In the genomic region with DNA sequence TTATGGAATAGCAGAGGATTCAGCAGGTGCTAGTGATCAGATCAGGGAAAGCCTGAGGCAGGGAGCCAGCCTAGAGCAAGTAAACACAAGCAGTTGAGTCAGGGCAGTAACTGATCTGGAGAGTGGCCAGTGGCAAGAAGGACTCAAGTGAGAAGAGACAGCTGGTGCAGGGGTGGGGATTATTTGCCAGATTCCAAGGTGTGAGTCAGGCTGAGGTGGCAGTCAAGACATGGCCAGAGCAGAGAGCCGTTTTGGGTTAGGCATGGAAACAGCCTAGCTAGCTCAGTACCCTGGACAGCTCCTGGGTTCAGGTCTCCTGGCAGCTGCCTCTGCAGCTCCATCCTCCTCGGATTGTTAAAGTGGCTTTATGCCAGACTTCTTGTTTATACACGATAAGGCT, we compare ENCODE assay signal across 1 cellular context.
TF ChIP-seq lines count a peak whose summit lies in the region.

No MANE protein-coding gene starts in this region.

TF ChIP-seq in A549, 52 proteins besides CTCF, POLR2A, EP300 and RAD21 (continued from another document):
- TF ChIP-seq, protein P1, sequence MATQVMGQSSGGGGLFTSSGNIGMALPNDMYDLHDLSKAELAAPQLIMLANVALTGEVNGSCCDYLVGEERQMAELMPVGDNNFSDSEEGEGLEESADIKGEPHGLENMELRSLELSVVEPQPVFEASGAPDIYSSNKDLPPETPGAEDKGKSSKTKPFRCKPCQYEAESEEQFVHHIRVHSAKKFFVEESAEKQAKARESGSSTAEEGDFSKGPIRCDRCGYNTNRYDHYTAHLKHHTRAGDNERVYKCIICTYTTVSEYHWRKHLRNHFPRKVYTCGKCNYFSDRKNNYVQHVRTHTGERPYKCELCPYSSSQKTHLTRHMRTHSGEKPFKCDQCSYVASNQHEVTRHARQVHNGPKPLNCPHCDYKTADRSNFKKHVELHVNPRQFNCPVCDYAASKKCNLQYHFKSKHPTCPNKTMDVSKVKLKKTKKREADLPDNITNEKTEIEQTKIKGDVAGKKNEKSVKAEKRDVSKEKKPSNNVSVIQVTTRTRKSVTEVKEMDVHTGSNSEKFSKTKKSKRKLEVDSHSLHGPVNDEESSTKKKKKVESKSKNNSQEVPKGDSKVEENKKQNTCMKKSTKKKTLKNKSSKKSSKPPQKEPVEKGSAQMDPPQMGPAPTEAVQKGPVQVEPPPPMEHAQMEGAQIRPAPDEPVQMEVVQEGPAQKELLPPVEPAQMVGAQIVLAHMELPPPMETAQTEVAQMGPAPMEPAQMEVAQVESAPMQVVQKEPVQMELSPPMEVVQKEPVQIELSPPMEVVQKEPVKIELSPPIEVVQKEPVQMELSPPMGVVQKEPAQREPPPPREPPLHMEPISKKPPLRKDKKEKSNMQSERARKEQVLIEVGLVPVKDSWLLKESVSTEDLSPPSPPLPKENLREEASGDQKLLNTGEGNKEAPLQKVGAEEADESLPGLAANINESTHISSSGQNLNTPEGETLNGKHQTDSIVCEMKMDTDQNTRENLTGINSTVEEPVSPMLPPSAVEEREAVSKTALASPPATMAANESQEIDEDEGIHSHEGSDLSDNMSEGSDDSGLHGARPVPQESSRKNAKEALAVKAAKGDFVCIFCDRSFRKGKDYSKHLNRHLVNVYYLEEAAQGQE (IDR thresholded peaks at IDR 0.05) = peak; percentile 94
- TF ChIP-seq NPAS2 (CRISPR knock-in tag; IDR thresholded peaks at IDR 0.05; ENCODE audit: borderline replicate concordance) (no peak), KDM1A (IDR thresholded peaks at IDR 0.05; ENCODE audit: low read depth) (no peak), CHD2 (IDR thresholded peaks at IDR 0.05; ENCODE audit: low read length, partially characterized antibody) (no peak), ZNF302 (CRISPR knock-in tag; IDR thresholded peaks at IDR 0.05) (no peak), POLR2AphosphoS2 (conservative IDR thresholded peaks at IDR 0.05; ENCODE audit: low read length) (no peak), FOSB (CRISPR knock-in tag; IDR thresholded peaks at IDR 0.05) (no peak), MYC (IDR thresholded peaks at IDR 0.05; ENCODE audit: borderline replicate concordance, low read length) (no peak)
- TF ChIP-seq, protein P2, sequence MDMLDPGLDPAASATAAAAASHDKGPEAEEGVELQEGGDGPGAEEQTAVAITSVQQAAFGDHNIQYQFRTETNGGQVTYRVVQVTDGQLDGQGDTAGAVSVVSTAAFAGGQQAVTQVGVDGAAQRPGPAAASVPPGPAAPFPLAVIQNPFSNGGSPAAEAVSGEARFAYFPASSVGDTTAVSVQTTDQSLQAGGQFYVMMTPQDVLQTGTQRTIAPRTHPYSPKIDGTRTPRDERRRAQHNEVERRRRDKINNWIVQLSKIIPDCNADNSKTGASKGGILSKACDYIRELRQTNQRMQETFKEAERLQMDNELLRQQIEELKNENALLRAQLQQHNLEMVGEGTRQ (IDR thresholded peaks at IDR 0.05) = no peak
- TF ChIP-seq, protein P3, sequence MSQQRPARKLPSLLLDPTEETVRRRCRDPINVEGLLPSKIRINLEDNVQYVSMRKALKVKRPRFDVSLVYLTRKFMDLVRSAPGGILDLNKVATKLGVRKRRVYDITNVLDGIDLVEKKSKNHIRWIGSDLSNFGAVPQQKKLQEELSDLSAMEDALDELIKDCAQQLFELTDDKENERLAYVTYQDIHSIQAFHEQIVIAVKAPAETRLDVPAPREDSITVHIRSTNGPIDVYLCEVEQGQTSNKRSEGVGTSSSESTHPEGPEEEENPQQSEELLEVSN (IDR thresholded peaks at IDR 0.05; ENCODE audit: borderline replicate concordance, low read depth) = no peak
